23 cellular contexts compared by ENCODE assay signal in the genomic region with DNA sequence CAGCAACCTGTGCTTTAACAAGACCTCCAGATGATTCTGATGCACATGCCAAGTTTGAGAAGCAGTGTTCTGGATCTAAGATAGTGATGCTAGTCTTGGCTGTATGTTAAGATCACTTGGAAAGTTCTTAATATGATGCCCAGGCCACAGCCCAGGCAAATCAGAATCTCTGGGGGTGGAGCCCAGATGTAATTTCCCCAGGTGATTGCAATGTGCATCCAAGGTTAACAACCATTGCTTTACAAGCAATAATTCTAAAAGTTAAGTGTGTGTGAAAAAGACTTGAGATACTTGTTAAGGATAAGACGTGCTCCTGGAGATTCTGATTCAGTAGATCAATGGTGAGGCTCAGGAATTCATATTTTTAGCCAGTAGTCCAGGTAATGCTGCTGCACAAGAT. TPM values are rescaled to one million over a fixed set of nuclear protein-coding genes. Genes with fewer than 3 reads are reported as not detected.
DNase-seq lines count a peak whose midpoint lies in the region; ATAC-seq and TF ChIP-seq lines count a peak whose summit lies in the region.
"Had no signal": no experiment of that assay in that cellular context is flagged by ENCODE, and none has a peak within 500 bp of the region (broad histone marks: within the 10 kb centered on the region; RNA-seq: fewer than 3 reads in every experiment).

No MANE protein-coding gene starts in this region.

- peaks cover 23% of the 10 kb centered on the region for H3K4me1 Mint-ChIP-seq in MCF 10A (ENCODE audit: insufficient read depth, unreplicated experiment)
- peaks cover 37% of the 10 kb centered on the region for H3K4me1 Mint-ChIP-seq in stimulated activated effector memory CD8-positive, alpha-beta T cell treated with anti-CD3 and anti-CD28 coated beads, Interleukin-12 subunit alpha, Interleukin-12 subunit beta, amount 100 ng/mL, for 72 hours

- DNase-seq in MCF 10A (ENCODE audit: unreplicated experiment), result no peak
- DNase-seq in breast epithelium (ENCODE audit: low spot score in 2 of 2), result no peak
- DNase-seq in epithelial cell of prostate (ENCODE audit: low read depth, low spot score), result no peak
- DNase-seq in left kidney (ENCODE audit: low read depth, low spot score), result peak; percentile 49
- DNase-seq in stimulated activated effector memory CD8-positive, alpha-beta T cell treated with anti-CD3 and anti-CD28 coated beads, Interleukin-12 subunit alpha, Interleukin-12 subunit beta, amount 100 ng/mL, for 72 hours (ENCODE audit: low spot score in 2 of 2), result no peak
- DNase-seq in D341Med (ENCODE audit: low spot score), result no peak
- DNase-seq in NCI-H2081 (lab: John Stamatoyannopoulos, UW), result no peak
- DNase-seq: AML-193; Caco-2; CD4-positive, alpha-beta T cell; DMS 273 treated with DMSO at 0.1 percent for 48 hours; DND-41; KG1; MM.1S; NCI-H1694; NCI-H2029 treated with DMSO at 0.1 percent for 48 hours; NCI-H2227 treated with DMSO at 0.1 percent for 48 hours; PC-9; SHP77 treated with DMSO at 0.1 percent for 48 hours had no signal

- H3K9me3 ChIP-seq in breast epithelium, result no peaks in the 10 kb centered on the region
- H3K9me3 ChIP-seq: Caco-2 had no signal

- peak overlapping the region; percentile 98 for H3K27ac Mint-ChIP-seq in MCF 10A (ENCODE audit: low read depth, unreplicated experiment)
- H3K27ac Mint-ChIP-seq in stimulated activated effector memory CD8-positive, alpha-beta T cell treated with anti-CD3 and anti-CD28 coated beads, Interleukin-12 subunit alpha, Interleukin-12 subunit beta, amount 100 ng/mL, for 72 hours, result peak overlapping the region; percentile 64
- H3K27ac Mint-ChIP-seq: CD4-positive, alpha-beta T cell had no signal

- H3K27ac ChIP-seq in breast epithelium (no peak overlapping the region), epithelial cell of prostate (peak overlapping the region; percentile 100)
- H3K27ac ChIP-seq: BLaER1 treated with 17β-estradiol and CSF1 and Interleukin-3, amounts not matched to agents 10 nM and 100 nM; PC-9 had no signal

- POLR2A ChIA-PET in MCF 10A (lab: Yijun Ruan, JAX), result interaction anchor here (0.6 to 9.8 kb wide), 4 partner anchors 22 to 61 kb away, joined by 4 to 89 read pairs (median 26); no protein-coding TSS in a partner anchor

- H3K36me3 ChIP-seq in breast epithelium, result no peaks in the 10 kb centered on the region
- H3K36me3 ChIP-seq: BLaER1 treated with 17β-estradiol and CSF1 and Interleukin-3, amounts not matched to agents 10 nM and 100 nM had no signal

- no peak overlapping the region for H3K4me3 ChIP-seq in breast epithelium
- H3K4me3 ChIP-seq: A549; BLaER1 treated with 17β-estradiol and CSF1 and Interleukin-3, amounts not matched to agents 10 nM and 100 nM; PC-9 had no signal

- no TSS peak for BruUV-seq in MCF 10A (replicated peaks; lab: Mats Ljungman, UMichigan)

- no peak for TF ChIP-seq POLR2A in breast epithelium (IDR thresholded peaks at IDR 0.05)

- TF ChIP-seq CTCF in MCF 10A (IDR thresholded peaks at IDR 0.05; ENCODE audit: unreplicated experiment) (no peak), breast epithelium (IDR thresholded peaks at IDR 0.05) (no peak)

- H3K4me1 ChIP-seq in breast epithelium, result no peaks in the 10 kb centered on the region
- H3K4me1 ChIP-seq: Caco-2 had no signal

- intact Hi-C loops in MCF 10A (cut with micrococcal nuclease) (no loop called here), breast epithelium (cut with DNase I; ENCODE audit: low total_unique reads) (no loop called here)

- CTCF ChIA-PET in MCF 10A (lab: Yijun Ruan, JAX), result interaction anchor here (0.8 kb wide), 2 partner anchors 20 to 301 kb away, joined by 3 to 10 read pairs; no protein-coding TSS in a partner anchor

- no peaks in the 10 kb centered on the region for H3K27me3 ChIP-seq in breast epithelium
- H3K27me3 ChIP-seq: BLaER1 treated with 17β-estradiol and CSF1 and Interleukin-3, amounts not matched to agents 10 nM and 100 nM had no signal

- H3K36me3 Mint-ChIP-seq in MCF 10A (ENCODE audit: insufficient read depth, unreplicated experiment), result no peaks in the 10 kb centered on the region
- H3K36me3 Mint-ChIP-seq in stimulated activated effector memory CD8-positive, alpha-beta T cell treated with anti-CD3 and anti-CD28 coated beads, Interleukin-12 subunit alpha, Interleukin-12 subunit beta, amount 100 ng/mL, for 72 hours, result peaks cover 2% of the 10 kb centered on the region

- no peak for ATAC-seq in stimulated activated effector memory CD8-positive, alpha-beta T cell treated with anti-CD3 and anti-CD28 coated beads, Interleukin-12 subunit alpha, Interleukin-12 subunit beta, amount 100 ng/mL, for 72 hours
- ATAC-seq in GM18519 (IDR thresholded peaks at IDR 0.05; ENCODE audit: low FRiP score, unreplicated experiment), result no peak
- ATAC-seq: A549, HCT116 had no signal

- no peak overlapping the region for H3K4me3 Mint-ChIP-seq in MCF 10A (ENCODE audit: unreplicated experiment)
- no peak overlapping the region for H3K4me3 Mint-ChIP-seq in stimulated activated effector memory CD8-positive, alpha-beta T cell treated with anti-CD3 and anti-CD28 coated beads, Interleukin-12 subunit alpha, Interleukin-12 subunit beta, amount 100 ng/mL, for 72 hours
- H3K4me3 Mint-ChIP-seq: CD4-positive, alpha-beta T cell had no signal

- H3K27me3 Mint-ChIP-seq in MCF 10A (ENCODE audit: insufficient read depth, unreplicated experiment), result no peaks in the 10 kb centered on the region
- H3K27me3 Mint-ChIP-seq: CD4-positive, alpha-beta T cell had no signal

- H3K9me3 Mint-ChIP-seq in MCF 10A (ENCODE audit: unreplicated experiment), result peaks cover 3% of the 10 kb centered on the region
- no peaks in the 10 kb centered on the region for H3K9me3 Mint-ChIP-seq in stimulated activated effector memory CD8-positive, alpha-beta T cell treated with anti-CD3 and anti-CD28 coated beads, Interleukin-12 subunit alpha, Interleukin-12 subunit beta, amount 100 ng/mL, for 72 hours
- H3K9me3 Mint-ChIP-seq: CD4-positive, alpha-beta T cell had no signal

RNA-seq across cellular contexts. Expression of gene MYO1B, which starts 44.3 kb away (rescaled TPM):
- total RNA-seq in MCF 10A (2022) (204 and 241 TPM in 2 replicates), breast epithelium (10 to 100 TPM; 34.1 to 73.9 (median 63.9) TPM)

RNA-seq across cellular contexts. Expression of gene STAT4, which starts 50.1 kb away (rescaled TPM):
- total RNA-seq in MCF 10A (2022), result 0.83 and 1.4 TPM in 2 replicates
- 1 to 10 TPM; 1.6 to 5.9 (median 3.6) TPM for total RNA-seq in breast epithelium
